In genomic region chr14:76929927-76930326, GRCh38 we compare ENCODE assay signal across 8 cellular contexts.
DNase-seq lines count a peak whose midpoint lies in the region; ATAC-seq and TF ChIP-seq lines count a peak whose summit lies in the region.

No MANE protein-coding gene starts in this region.

- H3K27me3 Mint-ChIP-seq in activated naive CD4-positive, alpha-beta T cell treated with anti-CD3 and anti-CD28 coated beads, Interleukin-2, amount 10 ng/mL, durations not matched to agents 7 days and 5 days = peaks cover 5% of the 10 kb centered on the region
- H3K27me3 Mint-ChIP-seq in neural crest cell (ENCODE audit: low read depth) = no peaks in the 10 kb centered on the region

- H3K27ac ChIP-seq in vagina = no peak overlapping the region

- no peak for ATAC-seq in GM21526 (IDR thresholded peaks at IDR 0.05; ENCODE audit: low FRiP score, unreplicated experiment)
- ATAC-seq in HG02981 (IDR thresholded peaks at IDR 0.05; ENCODE audit: unreplicated experiment) = no peak
- no peak for ATAC-seq in HG02973 (IDR thresholded peaks at IDR 0.05; ENCODE audit: unreplicated experiment)

- intact Hi-C loops in vagina (cut with DNase I) = no loop called here

- no peaks in the 10 kb centered on the region for H3K36me3 Mint-ChIP-seq in activated naive CD4-positive, alpha-beta T cell treated with anti-CD3 and anti-CD28 coated beads, Interleukin-2, amount 10 ng/mL, durations not matched to agents 7 days and 5 days
- H3K36me3 Mint-ChIP-seq in neural crest cell (ENCODE audit: low read depth) = no peaks in the 10 kb centered on the region

- CTCF ChIA-PET in activated naive CD4-positive, alpha-beta T cell treated with anti-CD3 and anti-CD28 coated beads, Interleukin-2, amount 10 ng/mL, durations not matched to agents 7 days and 5 days (lab: Charles Lee) = interaction anchor here (0.7 to 3.2 kb wide), 15 partner anchors 10 to 141 kb away, joined by 3 to 17 read pairs (median 5); no protein-coding TSS in a partner anchor

- H3K4me1 Mint-ChIP-seq in activated naive CD4-positive, alpha-beta T cell treated with anti-CD3 and anti-CD28 coated beads, Interleukin-2, amount 10 ng/mL, durations not matched to agents 7 days and 5 days = peaks cover 88% of the 10 kb centered on the region
- peaks cover 58% of the 10 kb centered on the region for H3K4me1 Mint-ChIP-seq in neural crest cell

- no peaks in the 10 kb centered on the region for H3K27me3 ChIP-seq in vagina

- peak overlapping the region; percentile 21 for H3K4me3 Mint-ChIP-seq in activated naive CD4-positive, alpha-beta T cell treated with anti-CD3 and anti-CD28 coated beads, Interleukin-2, amount 10 ng/mL, durations not matched to agents 7 days and 5 days
- H3K4me3 Mint-ChIP-seq in neural crest cell = peak overlapping the region; percentile 35

- no peak for TF ChIP-seq POLR2A in vagina (IDR thresholded peaks at IDR 0.05)

- H3K36me3 ChIP-seq in vagina = no peaks in the 10 kb centered on the region

- H3K4me3 ChIP-seq in GM12865 (ENCODE audit: low read depth, low read length) (no peak overlapping the region), vagina (no peak overlapping the region)

- DNase-seq in GM12865 (ENCODE audit: low read depth) (peak; percentile 50), OCI-M1 (lab: John Stamatoyannopoulos, UW) (peak; percentile 73), neural crest cell (ENCODE audit: low read depth, low spot score) (no peak), vagina (ENCODE audit: extremely low spot score in 2 of 2) (no peak)
- peak; percentile 88 for DNase-seq in activated naive CD4-positive, alpha-beta T cell treated with anti-CD3 and anti-CD28 coated beads, Interleukin-2, amount 10 ng/mL, durations not matched to agents 7 days and 5 days

- H3K27ac Mint-ChIP-seq in activated naive CD4-positive, alpha-beta T cell treated with anti-CD3 and anti-CD28 coated beads, Interleukin-2, amount 10 ng/mL, durations not matched to agents 7 days and 5 days = peak overlapping the region; percentile 91
- peak overlapping the region; percentile 54 for H3K27ac Mint-ChIP-seq in neural crest cell (ENCODE audit: unreplicated experiment)

- no peaks in the 10 kb centered on the region for H3K9me3 ChIP-seq in vagina

- H3K9me3 Mint-ChIP-seq in activated naive CD4-positive, alpha-beta T cell treated with anti-CD3 and anti-CD28 coated beads, Interleukin-2, amount 10 ng/mL, durations not matched to agents 7 days and 5 days = no peaks in the 10 kb centered on the region
- H3K9me3 Mint-ChIP-seq in neural crest cell = no peaks in the 10 kb centered on the region

- H3K4me1 ChIP-seq in vagina = peaks cover 24% of the 10 kb centered on the region

- TF ChIP-seq CTCF in GM12865 (IDR thresholded peaks at IDR 0.05; ENCODE audit: insufficient read depth, low read depth, low read length, missing control alignments) = no peak
- TF ChIP-seq CTCF in neural crest cell (conservative IDR thresholded peaks at IDR 0.05) = no peak
- no peak for TF ChIP-seq CTCF in vagina (IDR thresholded peaks at IDR 0.05)

Comparison
In these comparisons a context has a peak if more than half of its experiments do, and no peak if none do; other contexts are left out.
1. DNase-seq: peak in GM12865 (single experiment), OCI-M1 (single experiment) and activated naive CD4-positive, alpha-beta T cell treated with anti-CD3 and anti-CD28 coated beads, Interleukin-2, amount 10 ng/mL, durations not matched to agents 7 days and 5 days (single experiment); none in neural crest cell (single experiment) and vagina (0 of 2).